In genomic region chr16:68079616-68080344, GRCh38 we compare ENCODE assay signal across 1 cellular context.
A peak's percentile ranks its signal among the peaks of the same experiment; 100 is the strongest.
TF ChIP-seq lines count a peak whose summit lies in the region.

No MANE protein-coding gene starts in this region.

TF ChIP-seq in K562, 482 proteins besides CTCF, POLR2A, EP300 and RAD21 (continued from another document and continues in another):
- TF ChIP-seq IRF9 (tag; IDR thresholded peaks at IDR 0.05), result 0 out of 2 replicates have a peak, but pooled peaks have one; percentile 36
- TF ChIP-seq ZBTB7A (IDR thresholded peaks at IDR 0.05; ENCODE audit: borderline replicate concordance, control insufficient read depth, low read depth, low read length), result peak; percentile 90; the same call in 1 of the 2 replicates
- TF ChIP-seq TCF15 (CRISPR knock-in tag; IDR thresholded peaks at IDR 0.05), result no peak
- no peak for TF ChIP-seq TSC22D4 (tag; IDR thresholded peaks at IDR 0.05)
- no peak for TF ChIP-seq ZNF174 (CRISPR knock-in tag; IDR thresholded peaks at IDR 0.05)
- TF ChIP-seq FOXK1 (CRISPR knock-in tag; IDR thresholded peaks at IDR 0.05; ENCODE audit: borderline replicate concordance), result peak; percentile 98
- TF ChIP-seq WHSC1 (IDR thresholded peaks at IDR 0.05; ENCODE audit: low read length), result no peak
- no peak for TF ChIP-seq PHTF2 (CRISPR knock-in tag; IDR thresholded peaks at IDR 0.05)
- TF ChIP-seq SNAPC5 (CRISPR knock-in tag; IDR thresholded peaks at IDR 0.05), result no peak
- no peak for TF ChIP-seq ZNF431 (CRISPR knock-in tag; IDR thresholded peaks at IDR 0.05)
- peak in 1 of 2 experiments; percentile 22 for TF ChIP-seq E2F6 (IDR thresholded peaks at IDR 0.05; ENCODE audit: borderline replicate concordance in 1 of 2, extremely low read depth in 1 of 2, insufficient read depth in 1 of 2, insufficient read length in 1 of 2, low read depth in 1 of 2, low read length in 1 of 2, poor library complexity in 1 of 2, severe bottlenecking in 1 of 2)
- TF ChIP-seq THAP7 (CRISPR knock-in tag; IDR thresholded peaks at IDR 0.05), result no peak
- no peak for TF ChIP-seq RBM17 (IDR thresholded peaks at IDR 0.05; ENCODE audit: borderline replicate concordance, low read depth, low read length)
- no peak for TF ChIP-seq HMG20B (CRISPR knock-in tag; IDR thresholded peaks at IDR 0.05)
- TF ChIP-seq MAZ (CRISPR knock-in tag; conservative IDR thresholded peaks at IDR 0.05 in 1 of 2, IDR thresholded peaks at IDR 0.05 in 1 of 2), result peak; percentile 92 to 93
- TF ChIP-seq ZNF589 (CRISPR knock-in tag; IDR thresholded peaks at IDR 0.05; ENCODE audit: low read depth), result peak; percentile 91
- peak; percentile 96 for TF ChIP-seq ZNF175 (CRISPR knock-in tag; IDR thresholded peaks at IDR 0.05; ENCODE audit: low read depth)
- peak; percentile 43 for TF ChIP-seq POLR2B (IDR thresholded peaks at IDR 0.05; ENCODE audit: low read depth, partially characterized antibody)
- peak; percentile 86; the same call in 1 of the 2 replicates for TF ChIP-seq NBN (IDR thresholded peaks at IDR 0.05; ENCODE audit: low read depth)
- 0 out of 2 replicates have a peak, but pooled peaks have one; percentile 23 for TF ChIP-seq ATF3 (IDR thresholded peaks at IDR 0.05)
- no peak for TF ChIP-seq ATF3 (CRISPR knock-in tag; conservative IDR thresholded peaks at IDR 0.05)
- no peak for TF ChIP-seq ZNF277 (CRISPR knock-in tag; IDR thresholded peaks at IDR 0.05; ENCODE audit: borderline replicate concordance)
- TF ChIP-seq JUND (IDR thresholded peaks at IDR 0.05; ENCODE audit: borderline replicate concordance, low read depth, low read length), result peak; percentile 39; the same call in 1 of the 2 replicates
- peak; percentile 72; the same call in 1 of the 3 replicates for TF ChIP-seq JUND (tag; IDR thresholded peaks at IDR 0.05; ENCODE audit: borderline replicate concordance, low read depth, low read length)
- no peak for TF ChIP-seq CAMTA2 (CRISPR knock-in tag; conservative IDR thresholded peaks at IDR 0.05)
- TF ChIP-seq FOXJ3 (CRISPR knock-in tag; IDR thresholded peaks at IDR 0.05), result no peak
- TF ChIP-seq ZNF134 (CRISPR knock-in tag; conservative IDR thresholded peaks at IDR 0.05), result peak; percentile 41; the same call in 1 of the 2 replicates
- TF ChIP-seq NFATC3 (IDR thresholded peaks at IDR 0.05), result no peak
- no peak for TF ChIP-seq MAFF (IDR thresholded peaks at IDR 0.05; ENCODE audit: low read length)
- TF ChIP-seq GATAD2B (IDR thresholded peaks at IDR 0.05; ENCODE audit: borderline replicate concordance), result 0 out of 2 replicates have a peak, but pooled peaks have one; percentile 52
- peak; percentile 80 for TF ChIP-seq ELF1 (tag; IDR thresholded peaks at IDR 0.05)
- TF ChIP-seq MYNN (IDR thresholded peaks at IDR 0.05), result peak; percentile 86
- TF ChIP-seq MYNN (CRISPR knock-in tag; IDR thresholded peaks at IDR 0.05), result no peak
- TF ChIP-seq GATAD2A (IDR thresholded peaks at IDR 0.05), result peak; percentile 87
- no peak for TF ChIP-seq ZNF696 (CRISPR knock-in tag; conservative IDR thresholded peaks at IDR 0.05)
- TF ChIP-seq ZNF318 (IDR thresholded peaks at IDR 0.05; ENCODE audit: borderline replicate concordance in 1 of 2, low read depth in 1 of 2), result peak in 1 of 2 experiments; percentile 71; a peak in 1 of 4 replicates
- peak; percentile 28 for TF ChIP-seq MTA2 (IDR thresholded peaks at IDR 0.05; ENCODE audit: low read depth)
- peak; percentile 69; the same call in 1 of the 2 replicates for TF ChIP-seq ATF4 (CRISPR knock-in tag; IDR thresholded peaks at IDR 0.05)
- no peak for TF ChIP-seq ZNF280A (IDR thresholded peaks at IDR 0.05; ENCODE audit: low read depth, partially characterized antibody)
- TF ChIP-seq ZKSCAN3 (CRISPR knock-in tag; IDR thresholded peaks at IDR 0.05), result no peak
- no peak for TF ChIP-seq KAT7 (CRISPR knock-in tag; IDR thresholded peaks at IDR 0.05; ENCODE audit: borderline replicate concordance)
- TF ChIP-seq MTA1 (IDR thresholded peaks at IDR 0.05; ENCODE audit: borderline replicate concordance), result peak; percentile 85; the same call in 1 of the 2 replicates
- no peak for TF ChIP-seq PRPF4 (IDR thresholded peaks at IDR 0.05; ENCODE audit: insufficient read depth, low read depth, low read length, poor library complexity, severe bottlenecking)
- TF ChIP-seq RFX1 (IDR thresholded peaks at IDR 0.05), result no peak
- TF ChIP-seq ZNF212 (CRISPR knock-in tag; IDR thresholded peaks at IDR 0.05), result no peak
- TF ChIP-seq ZNF77 (CRISPR knock-in tag; IDR thresholded peaks at IDR 0.05), result no peak
- TF ChIP-seq HBP1 (CRISPR knock-in tag; IDR thresholded peaks at IDR 0.05), result peak; percentile 17; the same call in 1 of the 2 replicates
- no peak for TF ChIP-seq ZNF551 (CRISPR knock-in tag; IDR thresholded peaks at IDR 0.05)
- TF ChIP-seq ZBED1 (IDR thresholded peaks at IDR 0.05), result peak; percentile 75; the same call in 1 of the 2 replicates
- TF ChIP-seq TARDBP (IDR thresholded peaks at IDR 0.05), result no peak
- TF ChIP-seq TAF1 (IDR thresholded peaks at IDR 0.05; ENCODE audit: control insufficient read depth, extremely low read depth, insufficient read depth, low read length, severe bottlenecking), result peak; percentile 50
- peak; percentile 46 to 63; a peak in 3 of 4 replicates for TF ChIP-seq NRF1 (conservative IDR thresholded peaks at IDR 0.05 in 1 of 2, IDR thresholded peaks at IDR 0.05 in 1 of 2)
